In the genomic region with DNA sequence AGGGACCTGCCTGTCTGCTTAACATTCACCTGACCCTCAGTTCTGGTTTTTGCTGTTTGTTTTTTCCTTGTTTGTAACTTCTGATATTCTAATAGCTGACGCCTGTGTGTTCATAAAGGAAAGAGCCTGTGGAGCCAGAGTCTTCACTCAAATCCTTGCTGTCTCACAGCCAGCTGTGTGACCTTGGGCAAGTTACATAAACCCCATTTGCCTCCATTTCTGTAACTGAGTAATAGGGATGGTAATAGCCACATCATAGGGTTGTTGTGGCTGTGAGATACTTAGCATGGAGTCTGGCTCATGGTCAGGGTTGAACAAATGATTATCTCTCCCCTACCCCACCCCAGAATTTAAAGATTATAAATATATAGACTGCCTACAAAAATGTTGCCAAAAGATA, we compare ENCODE assay signal across 2 cellular contexts.
TF ChIP-seq lines count a peak whose summit lies in the region.

No MANE protein-coding gene starts in this region.

TF ChIP-seq in K562, 482 proteins besides CTCF, POLR2A, EP300 and RAD21:
- no peak for TF ChIP-seq GTF2F1 (IDR thresholded peaks at IDR 0.05; ENCODE audit: low read depth, low read length)
- TF ChIP-seq, protein P1, sequence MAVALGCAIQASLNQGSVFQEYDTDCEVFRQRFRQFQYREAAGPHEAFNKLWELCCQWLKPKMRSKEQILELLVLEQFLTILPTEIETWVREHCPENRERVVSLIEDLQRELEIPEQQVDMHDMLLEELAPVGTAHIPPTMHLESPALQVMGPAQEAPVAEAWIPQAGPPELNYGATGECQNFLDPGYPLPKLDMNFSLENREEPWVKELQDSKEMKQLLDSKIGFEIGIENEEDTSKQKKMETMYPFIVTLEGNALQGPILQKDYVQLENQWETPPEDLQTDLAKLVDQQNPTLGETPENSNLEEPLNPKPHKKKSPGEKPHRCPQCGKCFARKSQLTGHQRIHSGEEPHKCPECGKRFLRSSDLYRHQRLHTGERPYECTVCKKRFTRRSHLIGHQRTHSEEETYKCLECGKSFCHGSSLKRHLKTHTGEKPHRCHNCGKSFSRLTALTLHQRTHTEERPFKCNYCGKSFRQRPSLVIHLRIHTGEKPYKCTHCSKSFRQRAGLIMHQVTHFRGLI (CRISPR knock-in tag; IDR thresholded peaks at IDR 0.05), result no peak
- TF ChIP-seq TBL1XR1 (IDR thresholded peaks at IDR 0.05; ENCODE audit: low read length in 2 of 2), result no peak
- no peak for TF ChIP-seq NCOA6 (IDR thresholded peaks at IDR 0.05)
- TF ChIP-seq HDAC1 (IDR thresholded peaks at IDR 0.05), result no peak
- TF ChIP-seq, protein P2, sequence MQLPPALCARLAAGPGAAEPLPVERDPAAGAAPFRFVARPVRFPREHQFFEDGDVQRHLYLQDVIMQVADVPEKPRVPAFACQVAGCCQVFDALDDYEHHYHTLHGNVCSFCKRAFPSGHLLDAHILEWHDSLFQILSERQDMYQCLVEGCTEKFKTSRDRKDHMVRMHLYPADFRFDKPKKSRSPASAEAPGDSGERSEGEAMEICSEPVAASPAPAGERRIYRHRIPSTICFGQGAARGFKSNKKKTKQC (CRISPR knock-in tag; IDR thresholded peaks at IDR 0.05), result no peak
- no peak for TF ChIP-seq SRSF3 (IDR thresholded peaks at IDR 0.05; ENCODE audit: insufficient read depth, low read length)
- no peak for TF ChIP-seq EWSR1 (IDR thresholded peaks at IDR 0.05; ENCODE audit: borderline replicate concordance, low read depth, partially characterized antibody)
- no peak for TF ChIP-seq LEF1 (IDR thresholded peaks at IDR 0.05)
- no peak for TF ChIP-seq ZNF766 (CRISPR knock-in tag; conservative IDR thresholded peaks at IDR 0.05)
- no peak for TF ChIP-seq ZNF12 (CRISPR knock-in tag; IDR thresholded peaks at IDR 0.05)
- no peak for TF ChIP-seq MTA3 (IDR thresholded peaks at IDR 0.05; ENCODE audit: borderline replicate concordance)
- TF ChIP-seq, protein P3, sequence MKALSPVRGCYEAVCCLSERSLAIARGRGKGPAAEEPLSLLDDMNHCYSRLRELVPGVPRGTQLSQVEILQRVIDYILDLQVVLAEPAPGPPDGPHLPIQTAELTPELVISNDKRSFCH (CRISPR knock-in tag; IDR thresholded peaks at IDR 0.05), result no peak
- TF ChIP-seq, protein P3 (tag; IDR thresholded peaks at IDR 0.05), result no peak
- TF ChIP-seq NEUROD1 (IDR thresholded peaks at IDR 0.05; ENCODE audit: borderline replicate concordance, low read depth, low read length, partially characterized antibody), result no peak

TF ChIP-seq in WTC11, 78 proteins besides CTCF, POLR2A, EP300 and RAD21:
- TF ChIP-seq ZNF232 (CRISPR knock-in tag; IDR thresholded peaks at IDR 0.05) (no peak), MXD4 (CRISPR knock-in tag; IDR thresholded peaks at IDR 0.05; ENCODE audit: borderline replicate concordance) (no peak), RELA (CRISPR knock-in tag; IDR thresholded peaks at IDR 0.05; ENCODE audit: borderline replicate concordance) (no peak), ZNF671 (CRISPR knock-in tag; IDR thresholded peaks at IDR 0.05) (no peak), OVOL2 (CRISPR knock-in tag; IDR thresholded peaks at IDR 0.05; ENCODE audit: borderline replicate concordance) (no peak), CREB1 (CRISPR knock-in tag; IDR thresholded peaks at IDR 0.05) (no peak), TP53 (CRISPR knock-in tag; IDR thresholded peaks at IDR 0.05) (no peak)
- TF ChIP-seq, protein P4, sequence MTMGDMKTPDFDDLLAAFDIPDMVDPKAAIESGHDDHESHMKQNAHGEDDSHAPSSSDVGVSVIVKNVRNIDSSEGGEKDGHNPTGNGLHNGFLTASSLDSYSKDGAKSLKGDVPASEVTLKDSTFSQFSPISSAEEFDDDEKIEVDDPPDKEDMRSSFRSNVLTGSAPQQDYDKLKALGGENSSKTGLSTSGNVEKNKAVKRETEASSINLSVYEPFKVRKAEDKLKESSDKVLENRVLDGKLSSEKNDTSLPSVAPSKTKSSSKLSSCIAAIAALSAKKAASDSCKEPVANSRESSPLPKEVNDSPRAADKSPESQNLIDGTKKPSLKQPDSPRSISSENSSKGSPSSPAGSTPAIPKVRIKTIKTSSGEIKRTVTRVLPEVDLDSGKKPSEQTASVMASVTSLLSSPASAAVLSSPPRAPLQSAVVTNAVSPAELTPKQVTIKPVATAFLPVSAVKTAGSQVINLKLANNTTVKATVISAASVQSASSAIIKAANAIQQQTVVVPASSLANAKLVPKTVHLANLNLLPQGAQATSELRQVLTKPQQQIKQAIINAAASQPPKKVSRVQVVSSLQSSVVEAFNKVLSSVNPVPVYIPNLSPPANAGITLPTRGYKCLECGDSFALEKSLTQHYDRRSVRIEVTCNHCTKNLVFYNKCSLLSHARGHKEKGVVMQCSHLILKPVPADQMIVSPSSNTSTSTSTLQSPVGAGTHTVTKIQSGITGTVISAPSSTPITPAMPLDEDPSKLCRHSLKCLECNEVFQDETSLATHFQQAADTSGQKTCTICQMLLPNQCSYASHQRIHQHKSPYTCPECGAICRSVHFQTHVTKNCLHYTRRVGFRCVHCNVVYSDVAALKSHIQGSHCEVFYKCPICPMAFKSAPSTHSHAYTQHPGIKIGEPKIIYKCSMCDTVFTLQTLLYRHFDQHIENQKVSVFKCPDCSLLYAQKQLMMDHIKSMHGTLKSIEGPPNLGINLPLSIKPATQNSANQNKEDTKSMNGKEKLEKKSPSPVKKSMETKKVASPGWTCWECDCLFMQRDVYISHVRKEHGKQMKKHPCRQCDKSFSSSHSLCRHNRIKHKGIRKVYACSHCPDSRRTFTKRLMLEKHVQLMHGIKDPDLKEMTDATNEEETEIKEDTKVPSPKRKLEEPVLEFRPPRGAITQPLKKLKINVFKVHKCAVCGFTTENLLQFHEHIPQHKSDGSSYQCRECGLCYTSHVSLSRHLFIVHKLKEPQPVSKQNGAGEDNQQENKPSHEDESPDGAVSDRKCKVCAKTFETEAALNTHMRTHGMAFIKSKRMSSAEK (CRISPR knock-in tag; IDR thresholded peaks at IDR 0.05; ENCODE audit: borderline replicate concordance), result no peak
- TF ChIP-seq, protein P5, sequence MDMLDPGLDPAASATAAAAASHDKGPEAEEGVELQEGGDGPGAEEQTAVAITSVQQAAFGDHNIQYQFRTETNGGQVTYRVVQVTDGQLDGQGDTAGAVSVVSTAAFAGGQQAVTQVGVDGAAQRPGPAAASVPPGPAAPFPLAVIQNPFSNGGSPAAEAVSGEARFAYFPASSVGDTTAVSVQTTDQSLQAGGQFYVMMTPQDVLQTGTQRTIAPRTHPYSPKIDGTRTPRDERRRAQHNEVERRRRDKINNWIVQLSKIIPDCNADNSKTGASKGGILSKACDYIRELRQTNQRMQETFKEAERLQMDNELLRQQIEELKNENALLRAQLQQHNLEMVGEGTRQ (CRISPR knock-in tag; IDR thresholded peaks at IDR 0.05), result no peak
- TF ChIP-seq, protein P6, sequence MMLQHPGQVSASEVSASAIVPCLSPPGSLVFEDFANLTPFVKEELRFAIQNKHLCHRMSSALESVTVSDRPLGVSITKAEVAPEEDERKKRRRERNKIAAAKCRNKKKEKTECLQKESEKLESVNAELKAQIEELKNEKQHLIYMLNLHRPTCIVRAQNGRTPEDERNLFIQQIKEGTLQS (CRISPR knock-in tag; conservative IDR thresholded peaks at IDR 0.05), result no peak
